In the genomic region with DNA sequence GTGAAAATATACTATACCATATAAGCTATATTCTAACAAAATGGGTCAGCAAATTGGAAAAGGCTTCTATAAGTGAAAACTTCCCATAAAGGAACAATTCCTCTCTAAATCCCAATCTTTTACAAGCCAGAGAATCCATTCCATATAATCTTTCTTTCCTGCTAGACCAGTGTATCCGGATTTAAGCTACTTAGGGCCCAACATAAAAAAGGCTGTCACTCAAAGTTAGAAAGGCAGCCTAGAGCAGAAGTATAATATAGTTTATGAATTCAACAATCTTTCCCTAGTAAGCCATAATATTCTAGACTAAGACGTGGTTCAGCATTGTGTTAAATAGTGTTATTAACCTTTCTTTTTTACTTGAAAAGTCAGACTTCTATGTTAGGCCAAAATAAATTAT, we compare ENCODE assay signal across 20 cellular contexts.
DNase-seq lines count a peak whose midpoint lies in the region; ATAC-seq, FAIRE-seq and TF ChIP-seq lines count a peak whose summit lies in the region.
"Had no signal": no experiment of that assay in that cellular context is flagged by ENCODE, and none has a peak within 500 bp of the region (broad histone marks: within the 10 kb centered on the region; RNA-seq: fewer than 3 reads in every experiment).

No MANE protein-coding gene starts in this region.

- H3K9ac ChIP-seq in Loucy (ENCODE audit: low read depth, low read length, poor library complexity, severe bottlenecking), result no peak overlapping the region

- H3K36me3 ChIP-seq in Loucy (ENCODE audit: insufficient read depth, low read length) (no peaks in the 10 kb centered on the region), left ventricle myocardium inferior (no peaks in the 10 kb centered on the region)
- H3K36me3 ChIP-seq: HAP-1 had no signal

- peaks cover 44% of the 10 kb centered on the region for H3K79me2 ChIP-seq in Loucy (ENCODE audit: insufficient read depth, low read length)

- H3K27ac ChIP-seq in left ventricle myocardium inferior (replicated peaks), result no peak overlapping the region
- H3K27ac ChIP-seq: C4-2B had no signal

- H3K4me2 ChIP-seq in Loucy (ENCODE audit: low read depth, low read length, poor library complexity, severe bottlenecking), result peak overlapping the region; percentile 39

- H3K4me3 ChIP-seq in Loucy (ENCODE audit: low read length, poor library complexity, severe bottlenecking) (no peak overlapping the region), left ventricle myocardium inferior (no peak overlapping the region)
- H3K4me3 ChIP-seq: HAP-1 had no signal

- H2AFZ ChIP-seq in Loucy (ENCODE audit: low read length), result peak overlapping the region; percentile 7; the same call in 1 of the 2 replicates

- no peak overlapping the region for H3K4me3 Mint-ChIP-seq in stimulated activated effector memory CD8-positive, alpha-beta T cell treated with anti-CD3 and anti-CD28 coated beads, Interleukin-12 subunit alpha, Interleukin-12 subunit beta, amount 100 ng/mL, for 72 hours
- H3K4me3 Mint-ChIP-seq: CD4-positive, alpha-beta T cell had no signal

- H3K4me1 Mint-ChIP-seq in stimulated activated effector memory CD8-positive, alpha-beta T cell treated with anti-CD3 and anti-CD28 coated beads, Interleukin-12 subunit alpha, Interleukin-12 subunit beta, amount 100 ng/mL, for 72 hours, result peaks cover under 1% of the 10 kb centered on the region

- H3K27ac Mint-ChIP-seq in stimulated activated effector memory CD8-positive, alpha-beta T cell treated with anti-CD3 and anti-CD28 coated beads, Interleukin-12 subunit alpha, Interleukin-12 subunit beta, amount 100 ng/mL, for 72 hours, result peak overlapping the region; percentile 4
- H3K27ac Mint-ChIP-seq: CD4-positive, alpha-beta T cell had no signal

- H3K4me1 ChIP-seq in Loucy (ENCODE audit: insufficient read depth, low read length, poor library complexity, severe bottlenecking) (peaks cover 82% of the 10 kb centered on the region), left ventricle myocardium inferior (no peaks in the 10 kb centered on the region)
- H3K4me1 ChIP-seq: Caco-2, HAP-1 had no signal

- no peaks in the 10 kb centered on the region for H3K9me2 ChIP-seq in Loucy (replicated peaks; ENCODE audit: low read depth, low read length)

- peaks cover 32% of the 10 kb centered on the region for H3K36me3 Mint-ChIP-seq in stimulated activated effector memory CD8-positive, alpha-beta T cell treated with anti-CD3 and anti-CD28 coated beads, Interleukin-12 subunit alpha, Interleukin-12 subunit beta, amount 100 ng/mL, for 72 hours

- no peak for TF ChIP-seq CTCF in Loucy (conservative IDR thresholded peaks at IDR 0.05; ENCODE audit: low read length)
- TF ChIP-seq CTCF in left ventricle myocardium inferior (IDR thresholded peaks at IDR 0.05; ENCODE audit: borderline replicate concordance), result no peak

- peak; percentile 28 for FAIRE-seq in G401.6 (lab: Jason Lieb, UNC)
- peak; percentile 39 for FAIRE-seq in GM18507 (lab: Jason Lieb, UNC)
- FAIRE-seq: A204.1, D721Med, GM19239, H1, HTR-8/SVneo had no signal

- no peaks in the 10 kb centered on the region for H3K9me3 Mint-ChIP-seq in stimulated activated effector memory CD8-positive, alpha-beta T cell treated with anti-CD3 and anti-CD28 coated beads, Interleukin-12 subunit alpha, Interleukin-12 subunit beta, amount 100 ng/mL, for 72 hours
- H3K9me3 Mint-ChIP-seq: CD4-positive, alpha-beta T cell had no signal

- H4K20me1 ChIP-seq in Loucy (ENCODE audit: insufficient read depth, low read length, poor library complexity, severe bottlenecking), result no peaks in the 10 kb centered on the region

- ATAC-seq in stimulated activated effector memory CD8-positive, alpha-beta T cell treated with anti-CD3 and anti-CD28 coated beads, Interleukin-12 subunit alpha, Interleukin-12 subunit beta, amount 100 ng/mL, for 72 hours, result no peak
- ATAC-seq in HG03045 (IDR thresholded peaks at IDR 0.05; ENCODE audit: unreplicated experiment), result no peak

- DNase-seq in GM18507 (ENCODE audit: extremely low spot score, insufficient read length, low read depth) (no peak), left ventricle myocardium inferior (no peak)
- DNase-seq in stimulated activated effector memory CD8-positive, alpha-beta T cell treated with anti-CD3 and anti-CD28 coated beads, Interleukin-12 subunit alpha, Interleukin-12 subunit beta, amount 100 ng/mL, for 72 hours (ENCODE audit: low spot score in 2 of 2), result no peak
- no peak for DNase-seq in stimulated activated naive CD4-positive, alpha-beta T cell (lab: John Stamatoyannopoulos, UW)
- DNase-seq: AML-193; Caco-2; CD4-positive, alpha-beta T cell; GDM1; IMR-90; KBM-7 had no signal

- H3K27me3 ChIP-seq in Loucy (ENCODE audit: insufficient read depth, low read length, poor library complexity, severe bottlenecking), result no peaks in the 10 kb centered on the region
- H3K27me3 ChIP-seq in left ventricle myocardium inferior (ENCODE audit: low read depth), result peaks cover 98% of the 10 kb centered on the region

- peaks cover 10% of the 10 kb centered on the region; the same call in 1 of the 2 replicates for H3F3A ChIP-seq in Loucy (ENCODE audit: low read depth)

- H3K9me3 ChIP-seq in Loucy (ENCODE audit: insufficient read depth, low read depth, low read length), result no peaks in the 10 kb centered on the region
- H3K9me3 ChIP-seq in left ventricle myocardium inferior (replicated peaks), result no peaks in the 10 kb centered on the region
- H3K9me3 ChIP-seq: Caco-2, HAP-1 had no signal

- intact Hi-C loops in left ventricle myocardium inferior (cut with micrococcal nuclease), result loop anchor here (10.0 kb wide), 1 partner anchor 278 kb away; a partner anchor contains a TSS
